Comparison of ENCODE assay signal across 1 cellular context in genomic region chr15:35444557-35445204, GRCh38.
TF ChIP-seq lines count a peak whose summit lies in the region.

No MANE protein-coding gene starts in this region.

TF ChIP-seq in neural cell, 6 proteins besides CTCF, POLR2A, EP300 and RAD21 (continued from another document):
- TF ChIP-seq, protein P1, sequence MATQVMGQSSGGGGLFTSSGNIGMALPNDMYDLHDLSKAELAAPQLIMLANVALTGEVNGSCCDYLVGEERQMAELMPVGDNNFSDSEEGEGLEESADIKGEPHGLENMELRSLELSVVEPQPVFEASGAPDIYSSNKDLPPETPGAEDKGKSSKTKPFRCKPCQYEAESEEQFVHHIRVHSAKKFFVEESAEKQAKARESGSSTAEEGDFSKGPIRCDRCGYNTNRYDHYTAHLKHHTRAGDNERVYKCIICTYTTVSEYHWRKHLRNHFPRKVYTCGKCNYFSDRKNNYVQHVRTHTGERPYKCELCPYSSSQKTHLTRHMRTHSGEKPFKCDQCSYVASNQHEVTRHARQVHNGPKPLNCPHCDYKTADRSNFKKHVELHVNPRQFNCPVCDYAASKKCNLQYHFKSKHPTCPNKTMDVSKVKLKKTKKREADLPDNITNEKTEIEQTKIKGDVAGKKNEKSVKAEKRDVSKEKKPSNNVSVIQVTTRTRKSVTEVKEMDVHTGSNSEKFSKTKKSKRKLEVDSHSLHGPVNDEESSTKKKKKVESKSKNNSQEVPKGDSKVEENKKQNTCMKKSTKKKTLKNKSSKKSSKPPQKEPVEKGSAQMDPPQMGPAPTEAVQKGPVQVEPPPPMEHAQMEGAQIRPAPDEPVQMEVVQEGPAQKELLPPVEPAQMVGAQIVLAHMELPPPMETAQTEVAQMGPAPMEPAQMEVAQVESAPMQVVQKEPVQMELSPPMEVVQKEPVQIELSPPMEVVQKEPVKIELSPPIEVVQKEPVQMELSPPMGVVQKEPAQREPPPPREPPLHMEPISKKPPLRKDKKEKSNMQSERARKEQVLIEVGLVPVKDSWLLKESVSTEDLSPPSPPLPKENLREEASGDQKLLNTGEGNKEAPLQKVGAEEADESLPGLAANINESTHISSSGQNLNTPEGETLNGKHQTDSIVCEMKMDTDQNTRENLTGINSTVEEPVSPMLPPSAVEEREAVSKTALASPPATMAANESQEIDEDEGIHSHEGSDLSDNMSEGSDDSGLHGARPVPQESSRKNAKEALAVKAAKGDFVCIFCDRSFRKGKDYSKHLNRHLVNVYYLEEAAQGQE (IDR thresholded peaks at IDR 0.05; ENCODE audit: borderline replicate concordance), result no peak
- TF ChIP-seq SMC3 (conservative IDR thresholded peaks at IDR 0.05; ENCODE audit: poor library complexity), result peak; percentile 77
TF ChIP-seq in neural cell: peak in this region for 1.
